Comparison of ENCODE assay signal across 7 cellular contexts in the genomic region with DNA sequence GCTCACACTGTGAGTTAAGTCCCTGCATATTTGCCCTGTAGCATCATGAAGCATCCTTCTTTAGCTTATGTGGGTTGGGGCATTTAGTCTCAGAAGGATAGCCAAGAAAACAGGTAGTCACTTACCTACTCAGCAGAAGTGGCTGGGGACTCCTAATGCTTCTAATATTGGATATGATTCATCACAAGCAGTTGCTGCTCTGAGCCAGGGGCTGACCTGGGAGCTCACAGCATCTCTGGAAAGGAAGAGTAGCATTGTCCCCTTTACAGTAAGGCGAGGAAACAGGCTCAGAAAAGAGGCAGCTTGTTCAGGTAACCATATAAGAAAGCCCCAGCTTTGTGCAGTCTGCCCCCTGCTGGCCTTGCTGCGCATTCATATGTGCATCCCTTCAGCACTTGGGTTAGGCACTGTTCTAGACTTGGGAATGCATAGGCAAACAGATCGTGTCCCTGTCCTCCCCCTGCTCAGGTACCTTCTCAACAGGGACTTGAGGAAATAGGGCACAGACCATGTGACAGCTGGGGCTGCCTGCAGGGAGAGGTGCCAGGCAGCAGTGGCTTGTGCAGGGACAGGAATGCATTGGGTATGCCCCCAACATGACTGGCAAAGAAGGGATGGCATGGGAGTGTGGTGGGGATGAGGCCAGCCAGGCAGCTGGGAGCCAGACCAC. TPM values are rescaled to one million over a fixed set of nuclear protein-coding genes. Genes with fewer than 3 reads are reported as not detected.
DNase-seq lines count a peak whose midpoint lies in the region; ATAC-seq and TF ChIP-seq lines count a peak whose summit lies in the region.

No MANE protein-coding gene starts in this region.

- no peak overlapping the region for H3K27ac ChIP-seq in upper lobe of left lung

- H3K27me3 ChIP-seq in upper lobe of left lung = no peaks in the 10 kb centered on the region

- 50 to 59% methylated on average over 2 to 3 of the region's 3 CpGs for WGBS in upper lobe of left lung, 2 donors

- ATAC-seq in HG02981 (IDR thresholded peaks at IDR 0.05; ENCODE audit: unreplicated experiment) (peak; percentile 69), upper lobe of left lung (ENCODE audit: low FRiP score in 2 of 2) (peak; percentile 69 to 74)

- no peak for TF ChIP-seq EP300 in upper lobe of left lung (IDR thresholded peaks at IDR 0.05)

- H3K4me3 ChIP-seq in upper lobe of left lung = no peak overlapping the region

- peak; percentile 49 for DNase-seq in RKO (ENCODE audit: low spot score)
- DNase-seq in activated T-helper 9 cell treated with anti-CD3 and anti-CD28 coated beads, Interleukin-2, amount 50 U/mL, for 16 hours (ENCODE audit: low read depth) = peak; percentile 72
- DNase-seq in germinal center (ENCODE audit: low spot score) = peak; percentile 57
- peak; percentile 81 for DNase-seq in pons (ENCODE audit: low spot score)
- peak in 1 of 2 donors; percentile 80 for DNase-seq in upper lobe of left lung

- no peak for TF ChIP-seq POLR2A in upper lobe of left lung (IDR thresholded peaks at IDR 0.05)

- peaks cover 12 to 85% (median 43%) of the 10 kb centered on the region in 4 donors for H3K36me3 ChIP-seq in upper lobe of left lung

- H3K9me3 ChIP-seq in upper lobe of left lung = no peaks in the 10 kb centered on the region

- H3K4me1 ChIP-seq in upper lobe of left lung = peaks cover 13 to 14% (median 13%) of the 10 kb centered on the region in 4 donors

- peak; percentile 97 for TF ChIP-seq CTCF in GM12873 (IDR thresholded peaks at IDR 0.05; ENCODE audit: insufficient read depth, low read depth, low read length, missing control alignments)
- TF ChIP-seq CTCF in upper lobe of left lung (IDR thresholded peaks at IDR 0.05) = peak; percentile 76 to 85 (median 82)

RNA-seq across cellular contexts. Expression of a gene that starts 35.7 kb away (rescaled TPM):
- total RNA-seq in upper lobe of left lung = 10 to 100 TPM; 47.7 to 61.8 (median 57.8) TPM
